23 cellular contexts compared by ENCODE assay signal in genomic region chr11:21806982-21807749, GRCh38.
"Had no signal": no experiment of that assay in that cellular context is flagged by ENCODE, and none has a peak within 500 bp of the region (broad histone marks: within the 10 kb centered on the region; RNA-seq: fewer than 3 reads in every experiment).

No MANE protein-coding gene starts in this region.

- H3K9me3 ChIP-seq: gastrocnemius medialis, ovary, right lobe of liver had no signal

- H3K27me3 ChIP-seq: brain microvascular endothelial cell, gastrocnemius medialis, ovary, right lobe of liver had no signal

- H3K4me3 Mint-ChIP-seq: activated CD4-positive, alpha-beta memory T cell treated with anti-CD3 and anti-CD28 coated beads for 36 hours; activated naive CD8-positive, alpha-beta T cell treated with anti-CD3 and anti-CD28 coated beads, Interleukin-2, amount 10 ng/mL, durations not matched to agents 7 days and 5 days; activated T-cell treated with anti-CD3 and anti-CD28 coated beads, Interleukin-2, amount 50 U/mL, for 72 hours; effector memory CD8-positive, alpha-beta T cell; mesothelial cell of epicardium; naive B cell had no signal

- H3K36me3 ChIP-seq: brain microvascular endothelial cell, gastrocnemius medialis, ovary, right lobe of liver, thoracic aorta had no signal

- H3K27me3 Mint-ChIP-seq: activated CD4-positive, alpha-beta memory T cell treated with anti-CD3 and anti-CD28 coated beads for 36 hours; activated naive CD8-positive, alpha-beta T cell treated with anti-CD3 and anti-CD28 coated beads, Interleukin-2, amount 10 ng/mL, durations not matched to agents 7 days and 5 days; effector memory CD8-positive, alpha-beta T cell; naive B cell had no signal

- H3K27ac Mint-ChIP-seq: activated CD4-positive, alpha-beta memory T cell treated with anti-CD3 and anti-CD28 coated beads for 36 hours; activated naive CD8-positive, alpha-beta T cell treated with anti-CD3 and anti-CD28 coated beads, Interleukin-2, amount 10 ng/mL, durations not matched to agents 7 days and 5 days; activated T-cell treated with anti-CD3 and anti-CD28 coated beads, Interleukin-2, amount 50 U/mL, for 72 hours; effector memory CD8-positive, alpha-beta T cell; mesothelial cell of epicardium; naive B cell; progenitor cell of endocrine pancreas had no signal

- H3K36me3 Mint-ChIP-seq: activated CD4-positive, alpha-beta memory T cell treated with anti-CD3 and anti-CD28 coated beads for 36 hours; mesothelial cell of epicardium; naive B cell had no signal

- H3K4me3 ChIP-seq: gastrocnemius medialis, ovary, right lobe of liver, thoracic aorta had no signal

- H3K4me1 ChIP-seq: gastrocnemius medialis, right lobe of liver had no signal

- ATAC-seq: activated T-cell treated with anti-CD3 and anti-CD28 coated beads, Interleukin-2, amount 50 U/mL, for 72 hours; effector memory CD8-positive, alpha-beta T cell; gastrocnemius medialis; right lobe of liver had no signal

- DNase-seq: activated CD4-positive, alpha-beta memory T cell treated with anti-CD3 and anti-CD28 coated beads for 36 hours; activated CD4-positive, alpha-beta T cell treated with anti-CD3 and anti-CD28 coated beads for 48 hours; activated naive CD4-positive, alpha-beta T cell; activated naive CD8-positive, alpha-beta T cell treated with anti-CD3 and anti-CD28 coated beads, Interleukin-2, amount 10 ng/mL, durations not matched to agents 7 days and 5 days; activated T-cell treated with anti-CD3 and anti-CD28 coated beads, Interleukin-2, amount 50 U/mL, for 72 hours; amniotic stem cell; brain microvascular endothelial cell; caudate nucleus; cortex of kidney; effector memory CD8-positive, alpha-beta T cell; erythroblast; gastrocnemius medialis; glutamatergic neuron; naive B cell; ovary; right lobe of liver; stimulated activated CD4-positive, alpha-beta T cell treated with anti-CD3 and anti-CD28 coated beads, Interleukin-2, amount 100 ng/mL, for 48 hours; stimulated activated naive CD4-positive, alpha-beta T cell treated with Interleukin-2 at 50 U/mL for 16 hours; trophoblast cell had no signal

- H3K27ac ChIP-seq: brain microvascular endothelial cell, gastrocnemius medialis, ovary, right lobe of liver, thoracic aorta, VCaP had no signal

- H3K4me1 Mint-ChIP-seq: activated naive CD8-positive, alpha-beta T cell treated with anti-CD3 and anti-CD28 coated beads, Interleukin-2, amount 10 ng/mL, durations not matched to agents 7 days and 5 days; mesothelial cell of epicardium; naive B cell had no signal
